8 cellular contexts compared by ENCODE assay signal in the genomic region with DNA sequence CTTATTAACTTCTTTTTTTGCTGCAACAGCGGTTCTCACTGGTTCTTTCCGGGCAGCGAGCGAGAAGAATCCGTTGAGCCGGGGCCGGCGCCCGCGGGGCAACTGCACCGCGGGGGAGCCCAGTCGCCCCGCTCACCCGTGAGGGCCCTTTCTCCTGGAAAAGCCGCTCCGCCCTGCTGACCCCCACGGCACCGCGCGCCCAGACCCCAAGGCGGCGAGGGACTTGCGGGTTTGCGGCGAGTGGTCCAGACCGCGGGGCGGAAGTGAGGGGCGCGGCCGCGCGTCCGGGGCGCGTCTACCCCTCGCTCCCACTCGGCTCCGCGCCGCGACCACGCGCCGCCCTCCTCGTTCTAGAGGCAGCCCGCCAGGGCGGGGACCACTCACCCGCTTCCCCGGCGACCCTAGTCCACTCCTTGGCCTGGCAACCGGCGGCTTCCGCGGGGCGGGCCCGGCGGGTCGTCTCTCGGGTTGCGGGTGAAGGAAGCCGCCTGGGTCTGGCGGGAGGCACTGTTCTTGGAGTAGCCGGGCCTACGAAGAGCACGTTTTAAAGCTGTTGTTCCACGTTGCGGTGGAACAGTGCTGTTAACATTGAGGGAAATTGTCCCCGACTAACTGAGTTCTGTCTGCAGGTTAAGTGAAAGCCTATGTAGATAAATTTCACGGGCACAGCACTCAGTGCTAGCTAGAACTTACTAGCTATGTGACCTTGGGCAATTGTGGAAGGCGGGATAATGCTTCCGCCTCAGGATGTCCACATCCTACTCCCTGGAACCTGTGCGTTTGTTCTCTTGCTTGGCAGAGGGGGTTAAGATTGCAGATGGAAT. TPM values are rescaled to one million over a fixed set of nuclear protein-coding genes. Genes with fewer than 3 reads are reported as not detected.
DNase-seq lines count a peak whose midpoint lies in the region; ATAC-seq, FAIRE-seq and TF ChIP-seq lines count a peak whose summit lies in the region.

Gene NEK3 (minus strand): TSS at position 439 of the 824 bp plus-strand sequence. CDS start 3,406 bp downstream, outside the sequence.

- H3K9me3 Mint-ChIP-seq in activated CD4-positive, alpha-beta T cell treated with anti-CD3 and anti-CD28 coated beads, Interleukin-2, amount 10 ng/mL, durations not matched to agents 24 days and 14 days, result no peaks in the 10 kb centered on the region

- intact Hi-C loops in activated CD4-positive, alpha-beta T cell treated with anti-CD3 and anti-CD28 coated beads, Interleukin-2, amount 10 ng/mL, durations not matched to agents 24 days and 14 days (cut with micrococcal nuclease), result loop anchor here (1.0 kb wide), 2 partner anchors 32 to 35 kb away; no protein-coding TSS in a partner anchor

- FAIRE-seq in A549 (lab: Jason Lieb, UNC), result no peak

- H3K4me1 ChIP-seq in A549, result peaks cover 5% of the 10 kb centered on the region; the same call in 2 of the 3 replicates

- CTCF ChIA-PET in A549 (lab: Yijun Ruan, JAX), result interaction anchor here (0.5 to 0.9 kb wide), 3 partner anchors 43 to 301 kb away, joined by 3 read pairs; no protein-coding TSS in a partner anchor

- H3K27ac Mint-ChIP-seq in activated CD4-positive, alpha-beta T cell treated with anti-CD3 and anti-CD28 coated beads, Interleukin-2, amount 10 ng/mL, durations not matched to agents 24 days and 14 days, result peak within 1 kb of the TSS; percentile 81

- DNase-seq in A549 (ENCODE audit: low read depth in 1 of 2, low spot score in 1 of 2), result peak; percentile 42 to 75
- DNase-seq in NCI-H2227 (lab: John Stamatoyannopoulos, UW; ENCODE audit: unreplicated experiment), result peak; percentile 68
- peak; percentile 90 for DNase-seq in activated CD4-positive, alpha-beta T cell treated with anti-CD3 and anti-CD28 coated beads, Interleukin-2, amount 10 ng/mL, durations not matched to agents 24 days and 14 days
- peak; percentile 79 for DNase-seq in dermis blood vessel endothelial cell
- peak; percentile 94 for DNase-seq in left kidney (ENCODE audit: low read depth, low spot score)
- peak; percentile 53 for DNase-seq in stimulated activated CD4-positive, alpha-beta T cell treated with anti-CD3 and anti-CD28 coated beads, Interleukin-1b, Interleukin-23, amount 100 ng/mL, for 48 hours

- H3K4me3 ChIP-seq in A549, result peak within 1 kb of the TSS; percentile 66

- peak within 1 kb of the TSS; percentile 74 to 99 for H3K27ac ChIP-seq in A549

- ATAC-seq in A549 (peak; percentile 96 to 97), GM18520 (IDR thresholded peaks at IDR 0.05; ENCODE audit: unreplicated experiment) (peak; percentile 62), HG03039 (IDR thresholded peaks at IDR 0.05; ENCODE audit: unreplicated experiment) (peak; percentile 64)

- peak within 1 kb of the TSS; percentile 86 for H3K4me3 Mint-ChIP-seq in activated CD4-positive, alpha-beta T cell treated with anti-CD3 and anti-CD28 coated beads, Interleukin-2, amount 10 ng/mL, durations not matched to agents 24 days and 14 days

- H3K27me3 Mint-ChIP-seq in activated CD4-positive, alpha-beta T cell treated with anti-CD3 and anti-CD28 coated beads, Interleukin-2, amount 10 ng/mL, durations not matched to agents 24 days and 14 days, result no peaks in the 10 kb centered on the region

- no peak for TF ChIP-seq CTCF in A549 (IDR thresholded peaks at IDR 0.05)

- no peak for TF ChIP-seq RAD21 in A549 (conservative IDR thresholded peaks at IDR 0.05 in 1 of 2, IDR thresholded peaks at IDR 0.05 in 1 of 2)

- POLR2A ChIA-PET in A549 (lab: Yijun Ruan, JAX), result interaction anchor here (0.6 kb wide), 1 partner anchor 357 kb away, joined by 3 read pairs; no protein-coding TSS in a partner anchor

- TF ChIP-seq EP300 in A549 (IDR thresholded peaks at IDR 0.05), result no peak

- TF ChIP-seq POLR2A in A549 (IDR thresholded peaks at IDR 0.05; ENCODE audit: low read length), result peak; percentile 29

- peaks cover 41% of the 10 kb centered on the region for H3K4me1 Mint-ChIP-seq in activated CD4-positive, alpha-beta T cell treated with anti-CD3 and anti-CD28 coated beads, Interleukin-2, amount 10 ng/mL, durations not matched to agents 24 days and 14 days

- peaks cover 4% of the 10 kb centered on the region for H3K36me3 Mint-ChIP-seq in activated CD4-positive, alpha-beta T cell treated with anti-CD3 and anti-CD28 coated beads, Interleukin-2, amount 10 ng/mL, durations not matched to agents 24 days and 14 days (ENCODE audit: low read depth)

- peak within 1 kb of the TSS; percentile 79 for H3K4me2 ChIP-seq in A549

- 32% methylated on average over 10 of the region's 74 CpGs for WGBS in A549 (ENCODE audit: missing lambda C conversion rate)

- H3K9me3 ChIP-seq in A549, result no peaks in the 10 kb centered on the region

TF ChIP-seq in A549, 52 proteins besides CTCF, POLR2A, EP300 and RAD21 (continues in another document):
- TF ChIP-seq GATA3 (IDR thresholded peaks at IDR 0.05; ENCODE audit: borderline replicate concordance), result no peak
- TF ChIP-seq ZC3H11A (IDR thresholded peaks at IDR 0.05), result no peak
- no peak for TF ChIP-seq FOSL2 (IDR thresholded peaks at IDR 0.05)
- TF ChIP-seq FOSL2 (CRISPR knock-in tag; IDR thresholded peaks at IDR 0.05), result no peak
- TF ChIP-seq CBX2 (IDR thresholded peaks at IDR 0.05; ENCODE audit: borderline replicate concordance, low read depth), result no peak
- no peak for TF ChIP-seq ZSCAN20 (CRISPR knock-in tag; IDR thresholded peaks at IDR 0.05)
- TF ChIP-seq EHMT2 (IDR thresholded peaks at IDR 0.05; ENCODE audit: low read depth), result no peak
- TF ChIP-seq JUNB (IDR thresholded peaks at IDR 0.05), result no peak
- TF ChIP-seq CHD2 (IDR thresholded peaks at IDR 0.05; ENCODE audit: low read length, partially characterized antibody), result no peak
- TF ChIP-seq TP53 (CRISPR knock-in tag; IDR thresholded peaks at IDR 0.05), result no peak
- TF ChIP-seq PHF8 (IDR thresholded peaks at IDR 0.05; ENCODE audit: borderline replicate concordance, low read depth), result peak; percentile 59; the same call in 1 of the 2 replicates
- no peak for TF ChIP-seq SREBF2 (IDR thresholded peaks at IDR 0.05)
- TF ChIP-seq, protein P1, sequence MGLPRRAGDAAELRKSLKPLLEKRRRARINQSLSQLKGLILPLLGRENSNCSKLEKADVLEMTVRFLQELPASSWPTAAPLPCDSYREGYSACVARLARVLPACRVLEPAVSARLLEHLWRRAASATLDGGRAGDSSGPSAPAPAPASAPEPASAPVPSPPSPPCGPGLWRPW (IDR thresholded peaks at IDR 0.05), result no peak
- TF ChIP-seq, protein P2, sequence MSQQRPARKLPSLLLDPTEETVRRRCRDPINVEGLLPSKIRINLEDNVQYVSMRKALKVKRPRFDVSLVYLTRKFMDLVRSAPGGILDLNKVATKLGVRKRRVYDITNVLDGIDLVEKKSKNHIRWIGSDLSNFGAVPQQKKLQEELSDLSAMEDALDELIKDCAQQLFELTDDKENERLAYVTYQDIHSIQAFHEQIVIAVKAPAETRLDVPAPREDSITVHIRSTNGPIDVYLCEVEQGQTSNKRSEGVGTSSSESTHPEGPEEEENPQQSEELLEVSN (IDR thresholded peaks at IDR 0.05; ENCODE audit: borderline replicate concordance, low read depth), result peak; percentile 97
- TF ChIP-seq HOXB5 (CRISPR knock-in tag; IDR thresholded peaks at IDR 0.05), result no peak; the same call in 1 of the 2 replicates
- no peak for TF ChIP-seq NFE2L2 (conservative IDR thresholded peaks at IDR 0.05; ENCODE audit: low read length)
- no peak for TF ChIP-seq HOXA7 (CRISPR knock-in tag; IDR thresholded peaks at IDR 0.05)
- TF ChIP-seq RCOR1 (IDR thresholded peaks at IDR 0.05; ENCODE audit: low read depth, low read length), result no peak
- TF ChIP-seq NPAS2 (CRISPR knock-in tag; IDR thresholded peaks at IDR 0.05; ENCODE audit: borderline replicate concordance), result no peak
- no peak for TF ChIP-seq MAZ (IDR thresholded peaks at IDR 0.05; ENCODE audit: borderline replicate concordance, low read depth, low read length)
- TF ChIP-seq FOXS1 (CRISPR knock-in tag; IDR thresholded peaks at IDR 0.05), result 0 out of 2 replicates have a peak, but pooled peaks have one; percentile 41
- TF ChIP-seq HDAC2 (IDR thresholded peaks at IDR 0.05), result no peak
- TF ChIP-seq CBX8 (IDR thresholded peaks at IDR 0.05), result no peak
- no peak for TF ChIP-seq ZFP36 (IDR thresholded peaks at IDR 0.05; ENCODE audit: borderline replicate concordance, partially characterized antibody)
- TF ChIP-seq FOSB (CRISPR knock-in tag; IDR thresholded peaks at IDR 0.05), result no peak
- TF ChIP-seq POLR2AphosphoS2 (conservative IDR thresholded peaks at IDR 0.05; ENCODE audit: low read length), result no peak
- TF ChIP-seq PBX3 (IDR thresholded peaks at IDR 0.05), result no peak
- 0 out of 2 replicates have a peak, but pooled peaks have one; percentile 51 for TF ChIP-seq EHF (CRISPR knock-in tag; IDR thresholded peaks at IDR 0.05)
- no peak for TF ChIP-seq NR3C1 (IDR thresholded peaks at IDR 0.05)
- peak in 1 of 2 experiments; percentile 37; a peak in 1 of 5 replicates for TF ChIP-seq JUN (IDR thresholded peaks at IDR 0.05)
- TF ChIP-seq HOXB13 (CRISPR knock-in tag; IDR thresholded peaks at IDR 0.05; ENCODE audit: low read depth), result peak; percentile 83; the same call in 1 of the 2 replicates

RNA-seq across cellular contexts. Expression of gene NEK3, which starts in this region (rescaled TPM):
- 16.9 and 19.3 TPM in 2 replicates for polyA plus RNA-seq in A549 (2011; rRNA removed)
- 4.3 and 5.9 TPM in 2 replicates for polyA plus RNA-seq in A549 (2012; cell fraction: cytosol; rRNA removed)
- polyA plus RNA-seq in A549 (2012; cell fraction: nucleus; rRNA removed), result 3.1 and 8.9 TPM in 2 replicates
- 6.5 to 9.3 TPM (median 6.6 TPM) in 3 replicates for polyA plus RNA-seq in A549 (2017; fragmentation: RNase III; extraction: RNeasy Plus Mini Kit Qiagen cat#74134 plus additional on column Dnase treatment)
- polyA minus RNA-seq in A549 (2011; rRNA and poly(A)+ RNA removed), result 5.3 and 6.8 TPM in 2 replicates
- 7.1 and 10.4 TPM in 2 replicates for total RNA-seq in activated CD4-positive, alpha-beta T cell treated with anti-CD3 and anti-CD28 coated beads, Interleukin-2, amount 10 ng/mL, durations not matched to agents 24 days and 14 days
- total RNA-seq in dermis blood vessel endothelial cell, result 13.2 and 17.9 TPM in 2 replicates

Comparison
In these comparisons a context has a peak if more than half of its experiments do, and no peak if none do; other contexts are left out.
1. Peak in every context shown above with its lines: DNase-seq, ATAC-seq, H3K4me3 ChIP-seq and H3K27ac ChIP-seq.